ENCODE assay signal across 13 cellular contexts in the genomic region with DNA sequence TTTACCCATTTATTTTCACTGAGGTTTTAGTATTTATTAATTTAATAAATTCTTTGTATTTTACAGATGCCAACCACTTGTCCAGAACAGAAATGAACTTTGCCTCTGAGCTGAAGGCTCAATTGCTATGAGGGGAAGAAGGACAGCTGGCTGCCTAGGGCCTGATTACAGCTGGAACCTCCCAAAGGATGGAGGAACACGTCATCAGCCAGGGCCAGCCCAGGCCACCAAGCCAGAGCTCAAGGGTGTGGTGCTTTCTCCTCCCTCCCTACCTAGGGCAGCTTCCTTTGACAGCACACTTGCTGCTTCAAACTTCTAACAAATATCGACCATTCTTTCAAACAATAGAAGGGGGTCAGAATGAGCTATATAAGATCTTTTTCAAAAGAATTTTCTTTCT.
"Had no signal": no experiment of that assay in that cellular context is flagged by ENCODE, and none has a peak within 500 bp of the region (broad histone marks: within the 10 kb centered on the region; RNA-seq: fewer than 3 reads in every experiment).

No MANE protein-coding gene starts in this region.

- H3K27ac Mint-ChIP-seq: neural progenitor cell; T-helper 1 cell treated with Interleukin-12 subunit alpha and Interleukin-12 subunit beta and Interleukin-4 antibody, amounts not matched to agents 30 μg/mL and 1 μg/mL, for 36 hours had no signal

- H2AFZ ChIP-seq: neural progenitor cell, parathyroid adenoma had no signal

- H3K4me2 ChIP-seq: neural progenitor cell had no signal

- ATAC-seq: activated CD4-positive, CD25-positive, alpha-beta regulatory T cell treated with anti-CD3 and anti-CD28 coated beads, Interleukin-2, amount 50 U/mL, for 24 hours had no signal

- FAIRE-seq: islet of Langerhans had no signal

- H3K27me3 ChIP-seq: adrenal gland, neural progenitor cell, tibial artery had no signal

- H3K4me3 ChIP-seq: adrenal gland, coronary artery, neural progenitor cell, skin epidermis, tibial artery had no signal

- H3K9me3 ChIP-seq: adrenal gland, tibial artery had no signal

- H3K27ac ChIP-seq: adrenal gland, coronary artery, neural progenitor cell, parathyroid adenoma, skin epidermis, tibial artery had no signal

- H3K36me3 ChIP-seq: adrenal gland, neural progenitor cell, tibial artery had no signal

- H3K79me2 ChIP-seq: parathyroid adenoma had no signal

- H3K9me3 Mint-ChIP-seq: neural progenitor cell; T-helper 1 cell treated with Interleukin-12 subunit alpha and Interleukin-12 subunit beta and Interleukin-4 antibody, amounts not matched to agents 30 μg/mL and 1 μg/mL, for 36 hours had no signal

- DNase-seq: activated naive CD4-positive, alpha-beta T cell treated with anti-CD3 and anti-CD28 coated beads, Interleukin-2, amount 50 U/mL, for 16 hours; adrenal gland; caudate nucleus; effector CD4-positive, alpha-beta T cell; mesendoderm; tibial artery had no signal

- H3K9ac ChIP-seq: neural progenitor cell, parathyroid adenoma had no signal

- H3K4me3 Mint-ChIP-seq: neural progenitor cell; T-helper 1 cell treated with Interleukin-12 subunit alpha and Interleukin-12 subunit beta and Interleukin-4 antibody, amounts not matched to agents 30 μg/mL and 1 μg/mL, for 36 hours had no signal
